Comparison of ENCODE assay signal across 15 cellular contexts in genomic region chr10:32381165-32381564, GRCh38.
"Had no signal": no experiment of that assay in that cellular context is flagged by ENCODE, and none has a peak within 500 bp of the region (broad histone marks: within the 10 kb centered on the region; RNA-seq: fewer than 3 reads in every experiment).

No MANE protein-coding gene starts in this region.

- DNase-seq: activated CD4-positive, alpha-beta T cell treated with anti-CD3 and anti-CD28 coated beads for 36 hours; activated CD8-positive, alpha-beta memory T cell treated with anti-CD3 and anti-CD28 coated beads, Interleukin-2, amount 50 U/mL, for 4 hours; activated CD8-positive, alpha-beta T cell treated with anti-CD3 and anti-CD28 coated beads for 36 hours; activated naive CD4-positive, alpha-beta T cell; caudate nucleus; effector memory CD4-positive, alpha-beta T cell; hippocampal formation; kidney glomerular epithelial cell; lower lobe of right lung; natural killer cell; occipital lobe; stimulated activated CD4-positive, alpha-beta T cell treated with anti-CD3 and anti-CD28 coated beads, Interleukin-4, amount 100 ng/mL, for 1 hour; stimulated activated naive CD8-positive, alpha-beta T cell treated with anti-CD3 and anti-CD28 coated beads, Interleukin-15, amount 100 ng/mL, for 72 hours; T-helper 9 cell had no signal

- H3K27ac Mint-ChIP-seq: activated CD4-positive, alpha-beta T cell treated with anti-CD3 and anti-CD28 coated beads for 36 hours; activated CD8-positive, alpha-beta T cell treated with anti-CD3 and anti-CD28 coated beads for 36 hours had no signal

- H3K27ac ChIP-seq: lower lobe of right lung had no signal

- H3K4me3 ChIP-seq: lower lobe of right lung, thoracic aorta had no signal

- ATAC-seq: activated CD4-positive, alpha-beta T cell treated with anti-CD3 and anti-CD28 coated beads for 36 hours; activated CD8-positive, alpha-beta T cell treated with anti-CD3 and anti-CD28 coated beads for 36 hours; natural killer cell; stimulated activated naive CD8-positive, alpha-beta T cell treated with anti-CD3 and anti-CD28 coated beads, Interleukin-15, amount 100 ng/mL, for 72 hours had no signal

- H3K36me3 ChIP-seq: lower lobe of right lung, thoracic aorta had no signal

- H3K4me1 Mint-ChIP-seq: activated CD4-positive, alpha-beta T cell treated with anti-CD3 and anti-CD28 coated beads for 36 hours had no signal

- H3K4me3 Mint-ChIP-seq: activated CD4-positive, alpha-beta T cell treated with anti-CD3 and anti-CD28 coated beads for 36 hours; activated CD8-positive, alpha-beta T cell treated with anti-CD3 and anti-CD28 coated beads for 36 hours; stimulated activated naive CD8-positive, alpha-beta T cell treated with anti-CD3 and anti-CD28 coated beads, Interleukin-15, amount 100 ng/mL, for 72 hours had no signal

- H3K9me3 ChIP-seq: lower lobe of right lung, thoracic aorta had no signal

- H3K27me3 Mint-ChIP-seq: activated CD4-positive, alpha-beta T cell treated with anti-CD3 and anti-CD28 coated beads for 36 hours; activated CD8-positive, alpha-beta T cell treated with anti-CD3 and anti-CD28 coated beads for 36 hours; stimulated activated naive CD8-positive, alpha-beta T cell treated with anti-CD3 and anti-CD28 coated beads, Interleukin-15, amount 100 ng/mL, for 72 hours had no signal

- H3K9me3 Mint-ChIP-seq: activated CD8-positive, alpha-beta T cell treated with anti-CD3 and anti-CD28 coated beads for 36 hours; natural killer cell; stimulated activated naive CD8-positive, alpha-beta T cell treated with anti-CD3 and anti-CD28 coated beads, Interleukin-15, amount 100 ng/mL, for 72 hours had no signal

- H3K36me3 Mint-ChIP-seq: natural killer cell had no signal
